ENCODE assay signal across 3 cellular contexts in genomic region chr4:7877131-7877530, GRCh38.
TF ChIP-seq lines count a peak whose summit lies in the region.

No MANE protein-coding gene starts in this region.

TF ChIP-seq in SK-N-SH, 30 proteins besides CTCF, POLR2A, EP300 and RAD21:
- TF ChIP-seq, protein P1, sequence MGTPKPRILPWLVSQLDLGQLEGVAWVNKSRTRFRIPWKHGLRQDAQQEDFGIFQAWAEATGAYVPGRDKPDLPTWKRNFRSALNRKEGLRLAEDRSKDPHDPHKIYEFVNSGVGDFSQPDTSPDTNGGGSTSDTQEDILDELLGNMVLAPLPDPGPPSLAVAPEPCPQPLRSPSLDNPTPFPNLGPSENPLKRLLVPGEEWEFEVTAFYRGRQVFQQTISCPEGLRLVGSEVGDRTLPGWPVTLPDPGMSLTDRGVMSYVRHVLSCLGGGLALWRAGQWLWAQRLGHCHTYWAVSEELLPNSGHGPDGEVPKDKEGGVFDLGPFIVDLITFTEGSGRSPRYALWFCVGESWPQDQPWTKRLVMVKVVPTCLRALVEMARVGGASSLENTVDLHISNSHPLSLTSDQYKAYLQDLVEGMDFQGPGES (IDR thresholded peaks at IDR 0.05; ENCODE audit: low read depth, low read length) = no peak
- TF ChIP-seq SMC3 (IDR thresholded peaks at IDR 0.05; ENCODE audit: low read depth, low read length) = no peak
- no peak for TF ChIP-seq CHD2 (IDR thresholded peaks at IDR 0.05; ENCODE audit: low read length, partially characterized antibody)
- TF ChIP-seq PBX3 (IDR thresholded peaks at IDR 0.05) = no peak
- no peak for TF ChIP-seq GATA2 (CRISPR knock-in tag; IDR thresholded peaks at IDR 0.05)
- TF ChIP-seq FOSL2 (IDR thresholded peaks at IDR 0.05; ENCODE audit: borderline replicate concordance, low read depth) = no peak
- TF ChIP-seq TCF12 (IDR thresholded peaks at IDR 0.05) = no peak

TF ChIP-seq in SK-N-SH treated with all-trans-retinoic acid at 6 μM for 48 hours, 23 proteins besides CTCF, POLR2A, EP300 and RAD21 (continued from another document):
- TF ChIP-seq TCF4 (CRISPR knock-in tag; IDR thresholded peaks at IDR 0.05; ENCODE audit: borderline replicate concordance) (no peak), OSR1 (CRISPR knock-in tag; IDR thresholded peaks at IDR 0.05) (no peak), BACH2 (CRISPR knock-in tag; IDR thresholded peaks at IDR 0.05; ENCODE audit: borderline replicate concordance) (no peak), TSHZ2 (CRISPR knock-in tag; IDR thresholded peaks at IDR 0.05) (no peak), ZNF565 (CRISPR knock-in tag; conservative IDR thresholded peaks at IDR 0.05; ENCODE audit: low read depth) (no peak), ZC3H10 (CRISPR knock-in tag; IDR thresholded peaks at IDR 0.05) (no peak), PPARA (CRISPR knock-in tag; IDR thresholded peaks at IDR 0.05; ENCODE audit: borderline replicate concordance) (no peak)
- TF ChIP-seq, protein P2, sequence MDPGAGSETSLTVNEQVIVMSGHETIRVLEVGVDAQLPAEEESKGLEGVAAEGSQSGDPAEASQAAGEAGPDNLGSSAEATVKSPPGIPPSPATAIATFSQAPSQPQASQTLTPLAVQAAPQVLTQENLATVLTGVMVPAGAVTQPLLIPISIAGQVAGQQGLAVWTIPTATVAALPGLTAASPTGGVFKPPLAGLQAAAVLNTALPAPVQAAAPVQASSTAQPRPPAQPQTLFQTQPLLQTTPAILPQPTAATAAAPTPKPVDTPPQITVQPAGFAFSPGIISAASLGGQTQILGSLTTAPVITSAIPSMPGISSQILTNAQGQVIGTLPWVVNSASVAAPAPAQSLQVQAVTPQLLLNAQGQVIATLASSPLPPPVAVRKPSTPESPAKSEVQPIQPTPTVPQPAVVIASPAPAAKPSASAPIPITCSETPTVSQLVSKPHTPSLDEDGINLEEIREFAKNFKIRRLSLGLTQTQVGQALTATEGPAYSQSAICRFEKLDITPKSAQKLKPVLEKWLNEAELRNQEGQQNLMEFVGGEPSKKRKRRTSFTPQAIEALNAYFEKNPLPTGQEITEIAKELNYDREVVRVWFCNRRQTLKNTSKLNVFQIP (CRISPR knock-in tag; IDR thresholded peaks at IDR 0.05; ENCODE audit: borderline replicate concordance, low read depth) = no peak

TF ChIP-seq in GM23338, 12 proteins besides CTCF, POLR2A, EP300 and RAD21 (continued from another document):
- TF ChIP-seq EZH2phosphoT487 (IDR thresholded peaks at IDR 0.05; ENCODE audit: unreplicated experiment) (no peak), CREB1 (CRISPR knock-in tag; IDR thresholded peaks at IDR 0.05; ENCODE audit: low read depth) (no peak), STAT1 (IDR thresholded peaks at IDR 0.05; ENCODE audit: unreplicated experiment) (no peak), ZNF331 (CRISPR knock-in tag; IDR thresholded peaks at IDR 0.05; ENCODE audit: low read depth) (no peak), NANOG (IDR thresholded peaks at IDR 0.05; ENCODE audit: borderline replicate concordance) (no peak), JUNB (IDR thresholded peaks at IDR 0.05; ENCODE audit: unreplicated experiment) (no peak), EZH2 (IDR thresholded peaks at IDR 0.05; ENCODE audit: low read depth, unreplicated experiment) (no peak), ZNF114 (CRISPR knock-in tag; IDR thresholded peaks at IDR 0.05) (no peak)
- TF ChIP-seq, protein P3, sequence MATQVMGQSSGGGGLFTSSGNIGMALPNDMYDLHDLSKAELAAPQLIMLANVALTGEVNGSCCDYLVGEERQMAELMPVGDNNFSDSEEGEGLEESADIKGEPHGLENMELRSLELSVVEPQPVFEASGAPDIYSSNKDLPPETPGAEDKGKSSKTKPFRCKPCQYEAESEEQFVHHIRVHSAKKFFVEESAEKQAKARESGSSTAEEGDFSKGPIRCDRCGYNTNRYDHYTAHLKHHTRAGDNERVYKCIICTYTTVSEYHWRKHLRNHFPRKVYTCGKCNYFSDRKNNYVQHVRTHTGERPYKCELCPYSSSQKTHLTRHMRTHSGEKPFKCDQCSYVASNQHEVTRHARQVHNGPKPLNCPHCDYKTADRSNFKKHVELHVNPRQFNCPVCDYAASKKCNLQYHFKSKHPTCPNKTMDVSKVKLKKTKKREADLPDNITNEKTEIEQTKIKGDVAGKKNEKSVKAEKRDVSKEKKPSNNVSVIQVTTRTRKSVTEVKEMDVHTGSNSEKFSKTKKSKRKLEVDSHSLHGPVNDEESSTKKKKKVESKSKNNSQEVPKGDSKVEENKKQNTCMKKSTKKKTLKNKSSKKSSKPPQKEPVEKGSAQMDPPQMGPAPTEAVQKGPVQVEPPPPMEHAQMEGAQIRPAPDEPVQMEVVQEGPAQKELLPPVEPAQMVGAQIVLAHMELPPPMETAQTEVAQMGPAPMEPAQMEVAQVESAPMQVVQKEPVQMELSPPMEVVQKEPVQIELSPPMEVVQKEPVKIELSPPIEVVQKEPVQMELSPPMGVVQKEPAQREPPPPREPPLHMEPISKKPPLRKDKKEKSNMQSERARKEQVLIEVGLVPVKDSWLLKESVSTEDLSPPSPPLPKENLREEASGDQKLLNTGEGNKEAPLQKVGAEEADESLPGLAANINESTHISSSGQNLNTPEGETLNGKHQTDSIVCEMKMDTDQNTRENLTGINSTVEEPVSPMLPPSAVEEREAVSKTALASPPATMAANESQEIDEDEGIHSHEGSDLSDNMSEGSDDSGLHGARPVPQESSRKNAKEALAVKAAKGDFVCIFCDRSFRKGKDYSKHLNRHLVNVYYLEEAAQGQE (IDR thresholded peaks at IDR 0.05; ENCODE audit: unreplicated experiment) = no peak
- TF ChIP-seq, protein P4, sequence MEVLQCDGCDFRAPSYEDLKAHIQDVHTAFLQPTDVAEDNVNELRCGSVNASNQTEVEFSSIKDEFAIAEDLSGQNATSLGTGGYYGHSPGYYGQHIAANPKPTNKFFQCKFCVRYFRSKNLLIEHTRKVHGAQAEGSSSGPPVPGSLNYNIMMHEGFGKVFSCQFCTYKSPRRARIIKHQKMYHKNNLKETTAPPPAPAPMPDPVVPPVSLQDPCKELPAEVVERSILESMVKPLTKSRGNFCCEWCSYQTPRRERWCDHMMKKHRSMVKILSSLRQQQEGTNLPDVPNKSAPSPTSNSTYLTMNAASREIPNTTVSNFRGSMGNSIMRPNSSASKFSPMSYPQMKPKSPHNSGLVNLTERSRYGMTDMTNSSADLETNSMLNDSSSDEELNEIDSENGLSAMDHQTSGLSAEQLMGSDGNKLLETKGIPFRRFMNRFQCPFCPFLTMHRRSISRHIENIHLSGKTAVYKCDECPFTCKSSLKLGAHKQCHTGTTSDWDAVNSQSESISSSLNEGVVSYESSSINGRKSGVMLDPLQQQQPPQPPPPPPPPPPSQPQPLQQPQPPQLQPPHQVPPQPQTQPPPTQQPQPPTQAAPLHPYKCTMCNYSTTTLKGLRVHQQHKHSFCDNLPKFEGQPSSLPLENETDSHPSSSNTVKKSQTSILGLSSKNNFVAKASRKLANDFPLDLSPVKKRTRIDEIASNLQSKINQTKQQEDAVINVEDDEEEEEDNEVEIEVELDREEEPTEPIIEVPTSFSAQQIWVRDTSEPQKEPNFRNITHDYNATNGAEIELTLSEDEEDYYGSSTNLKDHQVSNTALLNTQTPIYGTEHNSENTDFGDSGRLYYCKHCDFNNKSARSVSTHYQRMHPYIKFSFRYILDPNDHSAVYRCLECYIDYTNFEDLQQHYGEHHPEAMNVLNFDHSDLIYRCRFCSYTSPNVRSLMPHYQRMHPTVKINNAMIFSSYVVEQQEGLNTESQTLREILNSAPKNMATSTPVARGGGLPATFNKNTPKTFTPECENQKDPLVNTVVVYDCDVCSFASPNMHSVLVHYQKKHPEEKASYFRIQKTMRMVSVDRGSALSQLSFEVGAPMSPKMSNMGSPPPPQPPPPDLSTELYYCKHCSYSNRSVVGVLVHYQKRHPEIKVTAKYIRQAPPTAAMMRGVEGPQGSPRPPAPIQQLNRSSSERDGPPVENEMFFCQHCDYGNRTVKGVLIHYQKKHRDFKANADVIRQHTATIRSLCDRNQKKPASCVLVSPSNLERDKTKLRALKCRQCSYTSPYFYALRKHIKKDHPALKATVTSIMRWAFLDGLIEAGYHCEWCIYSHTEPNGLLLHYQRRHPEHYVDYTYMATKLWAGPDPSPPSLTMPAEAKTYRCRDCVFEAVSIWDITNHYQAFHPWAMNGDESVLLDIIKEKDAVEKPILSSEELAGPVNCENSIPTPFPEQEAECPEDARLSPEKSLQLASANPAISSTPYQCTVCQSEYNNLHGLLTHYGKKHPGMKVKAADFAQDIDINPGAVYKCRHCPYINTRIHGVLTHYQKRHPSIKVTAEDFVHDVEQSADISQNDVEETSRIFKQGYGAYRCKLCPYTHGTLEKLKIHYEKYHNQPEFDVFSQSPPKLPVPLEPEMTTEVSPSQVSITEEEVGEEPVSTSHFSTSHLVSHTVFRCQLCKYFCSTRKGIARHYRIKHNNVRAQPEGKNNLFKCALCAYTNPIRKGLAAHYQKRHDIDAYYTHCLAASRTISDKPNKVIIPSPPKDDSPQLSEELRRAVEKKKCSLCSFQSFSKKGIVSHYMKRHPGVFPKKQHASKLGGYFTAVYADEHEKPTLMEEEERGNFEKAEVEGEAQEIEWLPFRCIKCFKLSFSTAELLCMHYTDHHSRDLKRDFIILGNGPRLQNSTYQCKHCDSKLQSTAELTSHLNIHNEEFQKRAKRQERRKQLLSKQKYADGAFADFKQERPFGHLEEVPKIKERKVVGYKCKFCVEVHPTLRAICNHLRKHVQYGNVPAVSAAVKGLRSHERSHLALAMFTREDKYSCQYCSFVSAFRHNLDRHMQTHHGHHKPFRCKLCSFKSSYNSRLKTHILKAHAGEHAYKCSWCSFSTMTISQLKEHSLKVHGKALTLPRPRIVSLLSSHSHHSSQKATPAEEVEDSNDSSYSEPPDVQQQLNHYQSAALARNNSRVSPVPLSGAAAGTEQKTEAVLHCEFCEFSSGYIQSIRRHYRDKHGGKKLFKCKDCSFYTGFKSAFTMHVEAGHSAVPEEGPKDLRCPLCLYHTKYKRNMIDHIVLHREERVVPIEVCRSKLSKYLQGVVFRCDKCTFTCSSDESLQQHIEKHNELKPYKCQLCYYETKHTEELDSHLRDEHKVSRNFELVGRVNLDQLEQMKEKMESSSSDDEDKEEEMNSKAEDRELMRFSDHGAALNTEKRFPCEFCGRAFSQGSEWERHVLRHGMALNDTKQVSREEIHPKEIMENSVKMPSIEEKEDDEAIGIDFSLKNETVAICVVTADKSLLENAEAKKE (CRISPR knock-in tag; IDR thresholded peaks at IDR 0.05) = no peak
